In genomic region chrX:47570794-47571193, GRCh38 we compare ENCODE assay signal across 21 cellular contexts.
"Had no signal": no experiment of that assay in that cellular context is flagged by ENCODE, and none has a peak within 500 bp of the region (broad histone marks: within the 10 kb centered on the region; RNA-seq: fewer than 3 reads in every experiment).

No MANE protein-coding gene starts in this region.

- FAIRE-seq: islet of Langerhans had no signal

- H3K4me3 Mint-ChIP-seq: endodermal cell; mesothelial cell of epicardium; natural killer cell; stimulated activated memory B cell treated with anti-CD40 and anti-IgM and Interleukin-4, amounts not matched to agents 10 μg/mL and 1 μg/mL and 100 μg/mL, for 72 hours; stimulated activated naive CD8-positive, alpha-beta T cell treated with anti-CD3 and anti-CD28 coated beads, Interleukin-15, amount 100 ng/mL, for 72 hours had no signal

- H3K27ac ChIP-seq: colonic mucosa, heart left ventricle, neutrophil, psoas muscle, sigmoid colon, skin epidermis, testis, tibial nerve had no signal

- H3K9me3 ChIP-seq: colonic mucosa, heart left ventricle, neutrophil, psoas muscle, sigmoid colon, testis, tibial nerve had no signal

- H3K36me3 ChIP-seq: colonic mucosa had no signal

- H3K27me3 ChIP-seq: colonic mucosa, testis, tibial nerve had no signal

- H3K4me1 ChIP-seq: colonic mucosa, psoas muscle, testis had no signal

- H3K36me3 Mint-ChIP-seq: natural killer cell had no signal

- DNase-seq: colonic mucosa; effector CD4-positive, alpha-beta T cell; endodermal cell; foreskin melanocyte; heart left ventricle; hypothalamus; mammary epithelial cell; natural killer cell; psoas muscle; retina; sigmoid colon; stimulated activated CD4-positive, alpha-beta T cell treated with anti-CD3 and anti-CD28 coated beads, Interleukin-2, amount 100 ng/mL, for 48 hours; stimulated activated naive CD8-positive, alpha-beta T cell treated with anti-CD3 and anti-CD28 coated beads, Interleukin-15, amount 100 ng/mL, for 72 hours had no signal

- H3K27me3 Mint-ChIP-seq: stimulated activated naive CD8-positive, alpha-beta T cell treated with anti-CD3 and anti-CD28 coated beads, Interleukin-15, amount 100 ng/mL, for 72 hours had no signal

- H3K4me3 ChIP-seq: colonic mucosa, heart left ventricle, psoas muscle, sigmoid colon, skin epidermis, testis, tibial nerve had no signal

- H3K27ac Mint-ChIP-seq: endodermal cell; mesothelial cell of epicardium; natural killer cell; stimulated activated memory B cell treated with anti-CD40 and anti-IgM and Interleukin-4, amounts not matched to agents 10 μg/mL and 1 μg/mL and 100 μg/mL, for 72 hours had no signal

- H3K9me3 Mint-ChIP-seq: natural killer cell; stimulated activated memory B cell treated with anti-CD40 and anti-IgM and Interleukin-4, amounts not matched to agents 10 μg/mL and 1 μg/mL and 100 μg/mL, for 72 hours; stimulated activated naive CD8-positive, alpha-beta T cell treated with anti-CD3 and anti-CD28 coated beads, Interleukin-15, amount 100 ng/mL, for 72 hours had no signal

- ATAC-seq: heart left ventricle; left lobe of liver; natural killer cell; psoas muscle; stimulated activated memory B cell treated with anti-CD40 and anti-IgM and Interleukin-4, amounts not matched to agents 10 μg/mL and 1 μg/mL and 100 μg/mL, for 72 hours; stimulated activated naive CD8-positive, alpha-beta T cell treated with anti-CD3 and anti-CD28 coated beads, Interleukin-15, amount 100 ng/mL, for 72 hours had no signal
